17 cellular contexts compared by ENCODE assay signal in genomic region chr10:44046605-44047004, GRCh38.
DNase-seq lines count a peak whose midpoint lies in the region; ATAC-seq and TF ChIP-seq lines count a peak whose summit lies in the region.
"Had no signal": no experiment of that assay in that cellular context is flagged by ENCODE, and none has a peak within 500 bp of the region (broad histone marks: within the 10 kb centered on the region; RNA-seq: fewer than 3 reads in every experiment).

No MANE protein-coding gene starts in this region.

- no peak overlapping the region for H3K9ac ChIP-seq in neural progenitor cell

- peaks cover 17% of the 10 kb centered on the region for H3K4me1 Mint-ChIP-seq in neural progenitor cell
- H3K4me1 Mint-ChIP-seq: activated CD4-positive, alpha-beta memory T cell treated with anti-CD3 and anti-CD28 coated beads, Interleukin-2, amount 10 ng/mL, durations not matched to agents 7 days and 5 days; activated naive CD4-positive, alpha-beta T cell treated with anti-CD3 and anti-CD28 coated beads, Interleukin-2, amount 10 ng/mL, durations not matched to agents 7 days and 5 days; natural killer cell had no signal

- H3K27me3 ChIP-seq in neural progenitor cell: no peaks in the 10 kb centered on the region

- no peaks in the 10 kb centered on the region for H3F3A ChIP-seq in neural progenitor cell (ENCODE audit: low read depth)

- in situ Hi-C loops in SK-MEL-5 (cut with HindIII; ENCODE audit: low pct_unique_long_range_greater_than_20kb, low sequenced_read_pairs): no loop called here

- DNase-seq in AG08395 (ENCODE audit: low spot score) (peak; percentile 55), SK-MEL-5 (ENCODE audit: low read depth, low spot score) (peak; percentile 80), fibroblast of gingiva (ENCODE audit: low read depth) (peak; percentile 35), neural progenitor cell (ENCODE audit: low spot score) (peak; percentile 42), GM03348 (ENCODE audit: low spot score) (no peak), NCI-H1694 (lab: John Stamatoyannopoulos, UW) (no peak)
- DNase-seq: activated CD4-positive, alpha-beta memory T cell treated with anti-CD3 and anti-CD28 coated beads, Interleukin-2, amount 10 ng/mL, durations not matched to agents 7 days and 5 days; activated naive CD4-positive, alpha-beta T cell treated with anti-CD3 and anti-CD28 coated beads, Interleukin-2, amount 10 ng/mL, durations not matched to agents 7 days and 5 days; DMS79 treated with DMSO at 0.1 percent for 48 hours; natural killer cell; NCI-H1092 treated with DMSO at 0.1 percent for 48 hours; NK-92 treated with Interleukin-12 subunit alpha and Interleukin-12 subunit beta, amount 100 ng/mL, for 24 hours; stimulated activated naive B cell treated with anti-CD40 and anti-IgM and Interleukin-4, amounts not matched to agents 10 μg/mL and 1 μg/mL and 100 μg/mL, for 72 hours; SW 1271 had no signal

- peak; percentile 13 for TF ChIP-seq CTCF in neural progenitor cell (IDR thresholded peaks at IDR 0.05)

- H3K79me2 ChIP-seq in neural progenitor cell (ENCODE audit: low read depth): no peaks in the 10 kb centered on the region

- no peak for ATAC-seq in HG03095 (IDR thresholded peaks at IDR 0.05; ENCODE audit: unreplicated experiment)
- no peak for ATAC-seq in GM18498 (IDR thresholded peaks at IDR 0.05; ENCODE audit: unreplicated experiment)
- ATAC-seq: A549; natural killer cell; stimulated activated naive B cell treated with anti-CD40 and anti-IgM and Interleukin-4, amounts not matched to agents 10 μg/mL and 1 μg/mL and 100 μg/mL, for 72 hours had no signal

- H3K9me3 ChIP-seq in neural progenitor cell (ENCODE audit: low read depth): no peaks in the 10 kb centered on the region
- H3K9me3 ChIP-seq: A549 had no signal

- H3K4me2 ChIP-seq in neural progenitor cell: no peak overlapping the region
- H3K4me2 ChIP-seq: A549 had no signal

- peaks cover 2% of the 10 kb centered on the region for H3K36me3 Mint-ChIP-seq in neural progenitor cell
- H3K36me3 Mint-ChIP-seq: activated naive CD4-positive, alpha-beta T cell treated with anti-CD3 and anti-CD28 coated beads, Interleukin-2, amount 10 ng/mL, durations not matched to agents 7 days and 5 days; natural killer cell; stimulated activated naive B cell treated with anti-CD40 and anti-IgM and Interleukin-4, amounts not matched to agents 10 μg/mL and 1 μg/mL and 100 μg/mL, for 72 hours had no signal

- H4K20me1 ChIP-seq in neural progenitor cell (ENCODE audit: low read depth): no peaks in the 10 kb centered on the region

- no peaks in the 10 kb centered on the region for H3K9me3 Mint-ChIP-seq in neural progenitor cell
- H3K9me3 Mint-ChIP-seq: activated CD4-positive, alpha-beta memory T cell treated with anti-CD3 and anti-CD28 coated beads, Interleukin-2, amount 10 ng/mL, durations not matched to agents 7 days and 5 days; activated naive CD4-positive, alpha-beta T cell treated with anti-CD3 and anti-CD28 coated beads, Interleukin-2, amount 10 ng/mL, durations not matched to agents 7 days and 5 days; natural killer cell had no signal

- no peak overlapping the region for H3K27ac ChIP-seq in neural progenitor cell
- H3K27ac ChIP-seq: A549 had no signal

- no peaks in the 10 kb centered on the region for H3K36me3 ChIP-seq in neural progenitor cell

- H3K4me3 ChIP-seq in neural progenitor cell: no peak overlapping the region
- H3K4me3 ChIP-seq: A549 had no signal

- no peaks in the 10 kb centered on the region for H3K27me3 Mint-ChIP-seq in neural progenitor cell (ENCODE audit: insufficient read depth, low read depth)

- no peak overlapping the region for H3K4me3 Mint-ChIP-seq in neural progenitor cell
- H3K4me3 Mint-ChIP-seq: activated CD4-positive, alpha-beta memory T cell treated with anti-CD3 and anti-CD28 coated beads, Interleukin-2, amount 10 ng/mL, durations not matched to agents 7 days and 5 days; activated naive CD4-positive, alpha-beta T cell treated with anti-CD3 and anti-CD28 coated beads, Interleukin-2, amount 10 ng/mL, durations not matched to agents 7 days and 5 days; natural killer cell; stimulated activated naive B cell treated with anti-CD40 and anti-IgM and Interleukin-4, amounts not matched to agents 10 μg/mL and 1 μg/mL and 100 μg/mL, for 72 hours had no signal

- no peak overlapping the region for H2AFZ ChIP-seq in neural progenitor cell (replicated peaks)

- no peak overlapping the region for H3K27ac Mint-ChIP-seq in neural progenitor cell
- H3K27ac Mint-ChIP-seq: activated CD4-positive, alpha-beta memory T cell treated with anti-CD3 and anti-CD28 coated beads, Interleukin-2, amount 10 ng/mL, durations not matched to agents 7 days and 5 days; activated naive CD4-positive, alpha-beta T cell treated with anti-CD3 and anti-CD28 coated beads, Interleukin-2, amount 10 ng/mL, durations not matched to agents 7 days and 5 days; natural killer cell; stimulated activated naive B cell treated with anti-CD40 and anti-IgM and Interleukin-4, amounts not matched to agents 10 μg/mL and 1 μg/mL and 100 μg/mL, for 72 hours had no signal

- H3K4me1 ChIP-seq in neural progenitor cell: peaks cover 20% of the 10 kb centered on the region
- H3K4me1 ChIP-seq: A549 had no signal

Comparison
In these comparisons a context has a peak if more than half of its experiments do, and no peak if none do; other contexts are left out.
1. DNase-seq: peak in AG08395 (single experiment), SK-MEL-5 (single experiment), fibroblast of gingiva (single experiment) and neural progenitor cell (single experiment); none in GM03348 (single experiment) and NCI-H1694 (single experiment).